In genomic region chr3:152941825-152942224, GRCh38 we compare ENCODE assay signal across 18 cellular contexts.
DNase-seq lines count a peak whose midpoint lies in the region; ATAC-seq and TF ChIP-seq lines count a peak whose summit lies in the region.
"Had no signal": no experiment of that assay in that cellular context is flagged by ENCODE, and none has a peak within 500 bp of the region (broad histone marks: within the 10 kb centered on the region; RNA-seq: fewer than 3 reads in every experiment).

No MANE protein-coding gene starts in this region.

- H3K4me3 ChIP-seq in RWPE2 (ENCODE audit: severe bottlenecking) (no peak overlapping the region), esophagus (ENCODE audit: low read depth in 1 of 2, low read length in 2 of 2) (no peak overlapping the region), prostate gland (no peak overlapping the region)
- H3K4me3 ChIP-seq: BLaER1 had no signal

- no peaks in the 10 kb centered on the region for H3K27me3 Mint-ChIP-seq in HFFc6 (ENCODE audit: insufficient read depth)

- H3K27ac Mint-ChIP-seq in HFFc6: no peak overlapping the region

- H3K36me3 ChIP-seq in RWPE2 (ENCODE audit: low read depth) (no peaks in the 10 kb centered on the region), esophagus (ENCODE audit: control insufficient read depth in 2 of 2, insufficient read depth in 2 of 2, low read length in 1 of 2) (no peaks in the 10 kb centered on the region), prostate gland (no peaks in the 10 kb centered on the region)
- H3K36me3 ChIP-seq: BLaER1 had no signal

- no peak for DNase-seq in RWPE2 (ENCODE audit: low spot score)
- DNase-seq in prostate gland (ENCODE audit: low spot score): peak; percentile 17
- no peak for DNase-seq in cardiac septum (ENCODE audit: low spot score)
- DNase-seq in HFFc6: no peak
- DNase-seq in NAMALWA (ENCODE audit: low spot score): no peak
- DNase-seq: MM.1S, NCI-H1092 treated with DMSO at 0.1 percent for 48 hours, NCI-H146, NCI-H510A treated with DMSO at 0.1 percent for 48 hours, NCI-H82, OCI-M1, RPMI8226, SIG-M5 had no signal

- no peak for TF ChIP-seq POLR2A in prostate gland (IDR thresholded peaks at IDR 0.05)

- H3K9me3 ChIP-seq in RWPE2 (ENCODE audit: severe bottlenecking): no peaks in the 10 kb centered on the region
- no peaks in the 10 kb centered on the region for H3K9me3 ChIP-seq in esophagus (ENCODE audit: control insufficient read depth in 2 of 2, insufficient read depth in 1 of 2, low read depth in 1 of 2, low read length in 1 of 2)
- H3K9me3 ChIP-seq in prostate gland: no peaks in the 10 kb centered on the region
- H3K9me3 ChIP-seq: BLaER1 had no signal

- 50 to 56% methylated on average over 3 of the region's 3 CpGs for WGBS in esophagus, 2 donors
- WGBS in prostate gland: 50% methylated on average over 3 of the region's 3 CpGs

- no peak for ATAC-seq in RWPE2 (ENCODE audit: low read depth)
- ATAC-seq in HG02981 (IDR thresholded peaks at IDR 0.05; ENCODE audit: unreplicated experiment): no peak

- no peak overlapping the region for H3K4me3 Mint-ChIP-seq in HFFc6

- H3K36me3 Mint-ChIP-seq in HFFc6 (ENCODE audit: low read depth): no peaks in the 10 kb centered on the region; the same call in 1 of the 2 replicates

- intact Hi-C loops in prostate gland (cut with DNase I) (no loop called here), cardiac septum (cut with DNase I) (no loop called here)

- TF ChIP-seq CTCF in C4-2B (conservative IDR thresholded peaks at IDR 0.05) (no peak), RWPE2 (IDR thresholded peaks at IDR 0.05; ENCODE audit: poor library complexity, severe bottlenecking) (no peak), prostate gland (IDR thresholded peaks at IDR 0.05) (no peak), HFFc6 (IDR thresholded peaks at IDR 0.05) (no peak)

- H3K4me1 Mint-ChIP-seq in HFFc6 (ENCODE audit: low read depth): no peaks in the 10 kb centered on the region

- H3K27ac ChIP-seq in C4-2B: peak overlapping the region; percentile 70; the same call in 1 of the 2 replicates
- H3K27ac ChIP-seq in RWPE2 (ENCODE audit: poor library complexity, severe bottlenecking): peak overlapping the region; percentile 43
- H3K27ac ChIP-seq in esophagus (ENCODE audit: low read depth in 2 of 2, low read length in 1 of 2): peak overlapping the region; percentile 48 to 86
- no peak overlapping the region for H3K27ac ChIP-seq in prostate gland
- H3K27ac ChIP-seq: BLaER1, HL-60 had no signal

- peaks cover 26% of the 10 kb centered on the region for H3K4me1 ChIP-seq in RWPE2 (ENCODE audit: insufficient read depth, poor library complexity, severe bottlenecking)
- H3K4me1 ChIP-seq in esophagus (ENCODE audit: control insufficient read depth in 2 of 2, insufficient read depth in 2 of 2, low read length in 1 of 2): peaks cover 0 to 2% of the 10 kb centered on the region in 2 donors
- H3K4me1 ChIP-seq in prostate gland (replicated peaks): no peaks in the 10 kb centered on the region
- H3K4me1 ChIP-seq: BLaER1 had no signal

- peaks cover 4% of the 10 kb centered on the region for H3K9me3 Mint-ChIP-seq in HFFc6

- H3K27me3 ChIP-seq in RWPE2 (ENCODE audit: insufficient read depth, poor library complexity, severe bottlenecking) (no peaks in the 10 kb centered on the region), esophagus (ENCODE audit: control insufficient read depth in 1 of 2, insufficient read depth in 2 of 2, low read length in 2 of 2) (no peaks in the 10 kb centered on the region), prostate gland (replicated peaks; ENCODE audit: insufficient read depth) (no peaks in the 10 kb centered on the region)
- H3K27me3 ChIP-seq: BLaER1 had no signal

Comparison
In these comparisons a context has a peak if more than half of its experiments do, and no peak if none do; other contexts are left out.
1. H3K27ac ChIP-seq: peak in C4-2B (single experiment), RWPE2 (single experiment) and esophagus (2 of 2); none in prostate gland (0 of 2).